16 cellular contexts compared by ENCODE assay signal in genomic region chr16:86075488-86075785, GRCh38.
"Had no signal": no experiment of that assay in that cellular context is flagged by ENCODE, and none has a peak within 500 bp of the region (broad histone marks: within the 10 kb centered on the region; RNA-seq: fewer than 3 reads in every experiment).

No MANE protein-coding gene starts in this region.

- H3K27me3 ChIP-seq: cardiac muscle cell, esophagus muscularis mucosa had no signal

- H3K9me3 ChIP-seq: esophagus muscularis mucosa, mucosa of descending colon had no signal

- H3K27ac ChIP-seq: cardiac muscle cell, esophagus muscularis mucosa had no signal

- DNase-seq: activated CD4-positive, alpha-beta T cell treated with anti-CD3 and anti-CD28 coated beads for 1 hour; activated CD4-positive, alpha-beta T cell treated with anti-CD3 and anti-CD28 coated beads, Interleukin-2, amount 50 U/mL, for 4 hours; activated naive CD4-positive, alpha-beta T cell; activated T-cell treated with anti-CD3 and anti-CD28 coated beads for 4 hours; mucosa of descending colon; retina; stimulated activated CD4-positive, alpha-beta T cell treated with anti-CD3 and anti-CD28 coated beads, Interleukin-4, amount 100 ng/mL, for 24 hours; stimulated activated naive CD4-positive, alpha-beta T cell; substantia nigra; T-helper 1 cell; T1000; trophoblast cell had no signal

- H3K36me3 ChIP-seq: cardiac muscle cell, esophagus muscularis mucosa had no signal

- H3K4me3 ChIP-seq: cardiac muscle cell, esophagus muscularis mucosa, lung, mucosa of descending colon had no signal

- ATAC-seq: naive thymus-derived CD8-positive, alpha-beta T cell had no signal
